26 cellular contexts compared by ENCODE assay signal in the genomic region with DNA sequence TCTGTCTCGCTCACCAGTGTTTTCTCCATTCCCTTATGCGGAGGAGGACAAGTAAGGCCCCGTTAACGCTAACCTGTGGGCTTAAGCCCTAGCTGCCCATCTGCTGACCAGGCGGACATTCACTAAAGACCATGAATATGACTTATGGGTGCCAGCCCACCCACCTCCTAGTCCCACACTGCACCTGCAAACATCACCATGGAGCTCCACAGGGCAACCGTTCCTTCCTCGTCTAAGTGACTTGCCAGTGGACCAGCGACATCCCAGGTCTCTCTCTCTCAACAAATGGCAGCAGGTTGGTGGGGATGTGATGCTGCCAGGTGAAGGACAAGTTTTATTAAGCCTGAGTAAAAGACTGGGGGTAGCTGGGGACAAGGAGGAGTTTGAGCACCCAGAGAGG. TPM values are rescaled to one million over a fixed set of nuclear protein-coding genes. Genes with fewer than 3 reads are reported as not detected.
DNase-seq lines count a peak whose midpoint lies in the region; ATAC-seq and TF ChIP-seq lines count a peak whose summit lies in the region.
"Had no signal": no experiment of that assay in that cellular context is flagged by ENCODE, and none has a peak within 500 bp of the region (broad histone marks: within the 10 kb centered on the region; RNA-seq: fewer than 3 reads in every experiment).

No MANE protein-coding gene starts in this region.

- no peak overlapping the region for H3K18ac ChIP-seq in neuronal stem cell (ENCODE audit: low read length)

- no peak overlapping the region for H3K23ac ChIP-seq in neuronal stem cell (ENCODE audit: low read depth, low read length, poor library complexity)

- ATAC-seq in left ventricle myocardium superior (no peak), HG02763 (IDR thresholded peaks at IDR 0.05; ENCODE audit: unreplicated experiment) (no peak), GM21737 (IDR thresholded peaks at IDR 0.05; ENCODE audit: unreplicated experiment) (no peak)
- ATAC-seq: A549, GM12878, HCT116 had no signal

- no peak overlapping the region for H3K4me3 ChIP-seq in neuronal stem cell (ENCODE audit: low read length in 2 of 2)
- H3K4me3 ChIP-seq: A549; BLaER1 treated with 17β-estradiol and CSF1 and Interleukin-3, amounts not matched to agents 10 nM and 100 nM; GM12878; GM23248 had no signal

- H3K27ac ChIP-seq in neuronal stem cell (replicated peaks; ENCODE audit: low read length), result no peak overlapping the region
- H3K27ac ChIP-seq: A549; BLaER1 treated with 17β-estradiol and CSF1 and Interleukin-3, amounts not matched to agents 10 nM and 100 nM; GM23248 had no signal

- H3K4me1 ChIP-seq in neuronal stem cell (ENCODE audit: control insufficient read depth in 2 of 2, insufficient read depth in 1 of 2, low read depth in 1 of 2, low read length in 2 of 2), result peaks cover 3 to 9% of the 10 kb centered on the region in 2 donors
- H3K4me1 ChIP-seq: A549, BE2C had no signal

- H3K79me1 ChIP-seq in neuronal stem cell (ENCODE audit: low read depth, low read length), result no peaks in the 10 kb centered on the region

- no peak overlapping the region for H2BK120ac ChIP-seq in neuronal stem cell (ENCODE audit: low read depth, low read length)

- H3K9me3 Mint-ChIP-seq in endothelial cell (ENCODE audit: unreplicated experiment), result no peaks in the 10 kb centered on the region
- H3K9me3 Mint-ChIP-seq: CD4-positive, alpha-beta T cell; CD8-positive, alpha-beta memory T cell; HFFc6 had no signal

- no peak overlapping the region for H3K9ac ChIP-seq in neuronal stem cell (ENCODE audit: low read depth, low read length, poor library complexity)
- H3K9ac ChIP-seq: BLaER1 treated with 17β-estradiol and CSF1 and Interleukin-3, amounts not matched to agents 10 nM and 100 nM; GM23248 had no signal

- no peak overlapping the region for H2AFZ ChIP-seq in neuronal stem cell (ENCODE audit: low read length)
- H2AFZ ChIP-seq: GM23248 had no signal

- H2AK5ac ChIP-seq in neuronal stem cell (ENCODE audit: low read depth, low read length), result no peak overlapping the region

- H2BK5ac ChIP-seq in neuronal stem cell (ENCODE audit: low read length), result no peak overlapping the region

- no peaks in the 10 kb centered on the region for H3K36me3 ChIP-seq in neuronal stem cell (replicated peaks in 1 of 2; ENCODE audit: control insufficient read depth in 2 of 2, insufficient read depth in 2 of 2, low read length in 2 of 2)
- H3K36me3 ChIP-seq: BE2C; BLaER1 treated with 17β-estradiol and CSF1 and Interleukin-3, amounts not matched to agents 10 nM and 100 nM had no signal

- no peak overlapping the region for H3K4me3 Mint-ChIP-seq in endothelial cell (ENCODE audit: unreplicated experiment)
- H3K4me3 Mint-ChIP-seq: CD14-positive monocyte; CD4-positive, alpha-beta T cell; HFFc6 had no signal

- DNase-seq in cardiac septum (ENCODE audit: low spot score) (peak; percentile 60), left ventricle myocardium superior (no peak), endothelial cell (ENCODE audit: low spot score) (no peak), neuronal stem cell (ENCODE audit: low spot score) (no peak), NCI-H69 (lab: John Stamatoyannopoulos, UW) (no peak)
- DNase-seq: 8988T; ACHN; AML-193; BE2C; CD4-positive, alpha-beta T cell; CD8-positive, alpha-beta memory T cell; DMS 273 treated with DMSO at 0.1 percent for 48 hours; DMS79; EL; GDM1; GM23248; H7; HFFc6 had no signal

- H4K8ac ChIP-seq in neuronal stem cell (ENCODE audit: low read depth, low read length), result no peak overlapping the region

- no peak for TF ChIP-seq CTCF in endothelial cell (IDR thresholded peaks at IDR 0.05; ENCODE audit: unreplicated experiment)

- H3K4me2 ChIP-seq in neuronal stem cell (ENCODE audit: insufficient read depth, low read length, poor library complexity, severe bottlenecking), result no peak overlapping the region
- H3K4me2 ChIP-seq: A549; BLaER1 treated with 17β-estradiol and CSF1 and Interleukin-3, amounts not matched to agents 10 nM and 100 nM had no signal

- no peak overlapping the region for H2BK15ac ChIP-seq in neuronal stem cell (ENCODE audit: low read length)

- peaks cover 0 to 3% (median 0%) of the 10 kb centered on the region in 3 experiments for H3K27me3 ChIP-seq in neuronal stem cell (ENCODE audit: control insufficient read depth in 3 of 3, insufficient read depth in 3 of 3, low read depth in 1 of 3, low read length in 3 of 3)
- H3K27me3 ChIP-seq: BE2C; BLaER1 treated with 17β-estradiol and CSF1 and Interleukin-3, amounts not matched to agents 10 nM and 100 nM had no signal

- no peak overlapping the region for H4K91ac ChIP-seq in neuronal stem cell (ENCODE audit: low read depth, low read length, poor library complexity)

- H3K27me3 Mint-ChIP-seq in endothelial cell (ENCODE audit: unreplicated experiment), result peaks cover 4% of the 10 kb centered on the region
- H3K27me3 Mint-ChIP-seq: CD4-positive, alpha-beta T cell had no signal

- peaks cover 13% of the 10 kb centered on the region for H3K4me1 Mint-ChIP-seq in endothelial cell (ENCODE audit: unreplicated experiment)

- peaks cover 3% of the 10 kb centered on the region for H3K36me3 Mint-ChIP-seq in endothelial cell (ENCODE audit: low read depth, unreplicated experiment)
- H3K36me3 Mint-ChIP-seq: CD14-positive monocyte; CD8-positive, alpha-beta memory T cell had no signal

- H2BK12ac ChIP-seq in neuronal stem cell (ENCODE audit: low read length), result peak overlapping the region; percentile 25

- peak overlapping the region; percentile 58 for H3K27ac Mint-ChIP-seq in endothelial cell (ENCODE audit: unreplicated experiment)
- H3K27ac Mint-ChIP-seq: CD4-positive, alpha-beta T cell; CD8-positive, alpha-beta memory T cell; HFFc6 had no signal

- H3K4ac ChIP-seq in neuronal stem cell (ENCODE audit: low read length), result no peak overlapping the region

- intact Hi-C loops in cardiac septum (cut with DNase I), result no loop called here
- intact Hi-C loops in left ventricle myocardium superior (cut with micrococcal nuclease), result no loop called here

- H3K14ac ChIP-seq in neuronal stem cell (ENCODE audit: low read length), result no peak overlapping the region

- WGBS in neuronal stem cell (ENCODE audit: extremely low coverage in 2 of 2, insufficient read length in 2 of 2, insufficient replicate concordance in 1 of 2), 2 donors, result no CpG with 5 or more reads among the region's 8 CpGs

- no peaks in the 10 kb centered on the region for H3K9me3 ChIP-seq in neuronal stem cell (replicated peaks in 1 of 2; ENCODE audit: control insufficient read depth in 2 of 2, insufficient read depth in 1 of 2, low read depth in 1 of 2, low read length in 2 of 2)
- H3K9me3 ChIP-seq: A549; BE2C; BLaER1 treated with 17β-estradiol and CSF1 and Interleukin-3, amounts not matched to agents 10 nM and 100 nM had no signal

RNA-seq across cellular contexts. Expression of a gene that starts 55.2 kb away (rescaled TPM):
- total RNA-seq in cardiac septum, result not detected
- not detected for total RNA-seq in left ventricle myocardium superior
- total RNA-seq in endothelial cell (ENCODE audit: unreplicated experiment), result not detected
- polyA plus RNA-seq in neuronal stem cell (2013, experiment 1 of 2), result not detected
- not detected for polyA plus RNA-seq in neuronal stem cell (2013, experiment 2 of 2)
- total RNA-seq: CD4-positive, alpha-beta T cell; CD8-positive, alpha-beta memory T cell; GM12878; GM23248; H1; H7; HFFc6 had no signal
- polyA plus RNA-seq: A549; CD14-positive monocyte; CD8-positive, alpha-beta memory T cell; GM12878; GM23248; H1 had no signal
